Comparison of ENCODE assay signal across 1 cellular context in the genomic region with DNA sequence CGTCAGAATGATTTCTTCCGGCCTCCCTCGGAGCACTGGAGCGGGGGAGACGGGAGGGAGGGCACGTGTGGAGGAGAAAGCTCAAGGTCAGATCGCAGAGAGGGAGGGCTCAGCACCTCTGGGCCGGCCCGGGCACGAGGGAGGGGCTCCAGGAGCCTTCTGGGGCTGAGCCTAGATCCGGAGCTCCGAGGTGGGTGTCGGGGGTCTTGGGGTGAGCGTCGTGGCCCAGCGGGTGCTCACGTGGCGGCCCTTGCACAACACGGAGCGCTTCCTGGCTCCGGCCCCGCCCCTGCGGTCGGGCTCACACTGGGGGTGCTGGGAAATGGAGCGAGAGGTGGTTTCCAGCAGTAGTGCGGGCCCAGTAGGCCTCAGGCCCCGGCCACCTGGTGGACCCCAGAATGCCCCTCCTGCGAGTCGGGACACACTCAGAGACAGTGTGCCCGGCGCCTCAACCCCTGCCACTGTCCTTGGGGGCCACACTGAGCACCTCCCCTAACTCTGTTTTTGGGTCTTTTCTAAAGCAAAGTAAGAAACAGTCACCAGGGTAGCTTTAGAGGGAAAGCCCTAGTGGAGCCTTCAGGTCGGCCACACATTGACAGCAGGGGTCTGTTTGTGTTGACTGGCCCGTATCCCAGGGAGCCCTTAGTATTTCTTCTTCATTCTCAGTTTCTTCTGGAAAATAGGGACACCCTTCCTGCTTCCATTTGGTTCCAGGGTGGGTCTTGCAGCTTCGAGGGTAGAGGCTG.
TF ChIP-seq lines count a peak whose summit lies in the region.

No MANE protein-coding gene starts in this region.

TF ChIP-seq in HepG2, 621 proteins besides CTCF, POLR2A, EP300 and RAD21 (continued from another document and continues in another):
- TF ChIP-seq, protein P1, sequence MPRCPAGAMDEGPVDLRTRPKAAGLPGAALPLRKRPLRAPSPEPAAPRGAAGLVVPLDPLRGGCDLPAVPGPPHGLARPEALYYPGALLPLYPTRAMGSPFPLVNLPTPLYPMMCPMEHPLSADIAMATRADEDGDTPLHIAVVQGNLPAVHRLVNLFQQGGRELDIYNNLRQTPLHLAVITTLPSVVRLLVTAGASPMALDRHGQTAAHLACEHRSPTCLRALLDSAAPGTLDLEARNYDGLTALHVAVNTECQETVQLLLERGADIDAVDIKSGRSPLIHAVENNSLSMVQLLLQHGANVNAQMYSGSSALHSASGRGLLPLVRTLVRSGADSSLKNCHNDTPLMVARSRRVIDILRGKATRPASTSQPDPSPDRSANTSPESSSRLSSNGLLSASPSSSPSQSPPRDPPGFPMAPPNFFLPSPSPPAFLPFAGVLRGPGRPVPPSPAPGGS (CRISPR knock-in tag; IDR thresholded peaks at IDR 0.05), result peak; percentile 81
- no peak for TF ChIP-seq SMAD3 (CRISPR knock-in tag; IDR thresholded peaks at IDR 0.05)
- no peak for TF ChIP-seq ZNF570 (CRISPR knock-in tag; IDR thresholded peaks at IDR 0.05; ENCODE audit: borderline replicate concordance)
- no peak for TF ChIP-seq NCOA5 (CRISPR knock-in tag; IDR thresholded peaks at IDR 0.05)
- no peak for TF ChIP-seq STAT5B (CRISPR knock-in tag; IDR thresholded peaks at IDR 0.05)
- TF ChIP-seq MTF2 (CRISPR knock-in tag; IDR thresholded peaks at IDR 0.05; ENCODE audit: borderline replicate concordance), result 0 out of 2 replicates have a peak, but pooled peaks have one; percentile 63
- TF ChIP-seq ZNF724P (CRISPR knock-in tag; IDR thresholded peaks at IDR 0.05; ENCODE audit: borderline replicate concordance), result peak; percentile 56
- TF ChIP-seq NR2F1 (CRISPR knock-in tag; IDR thresholded peaks at IDR 0.05), result 0 out of 4 replicates have a peak, but pooled peaks of 1 of the 2 experiments have one; percentile 17
- no peak for TF ChIP-seq RFX5 (IDR thresholded peaks at IDR 0.05; ENCODE audit: low read depth, low read length)
- no peak for TF ChIP-seq ZNF644 (CRISPR knock-in tag; IDR thresholded peaks at IDR 0.05; ENCODE audit: low read depth)
- TF ChIP-seq ZNF572 (CRISPR knock-in tag; IDR thresholded peaks at IDR 0.05), result no peak
- TF ChIP-seq ARNT (IDR thresholded peaks at IDR 0.05), result no peak
- TF ChIP-seq, protein P2, sequence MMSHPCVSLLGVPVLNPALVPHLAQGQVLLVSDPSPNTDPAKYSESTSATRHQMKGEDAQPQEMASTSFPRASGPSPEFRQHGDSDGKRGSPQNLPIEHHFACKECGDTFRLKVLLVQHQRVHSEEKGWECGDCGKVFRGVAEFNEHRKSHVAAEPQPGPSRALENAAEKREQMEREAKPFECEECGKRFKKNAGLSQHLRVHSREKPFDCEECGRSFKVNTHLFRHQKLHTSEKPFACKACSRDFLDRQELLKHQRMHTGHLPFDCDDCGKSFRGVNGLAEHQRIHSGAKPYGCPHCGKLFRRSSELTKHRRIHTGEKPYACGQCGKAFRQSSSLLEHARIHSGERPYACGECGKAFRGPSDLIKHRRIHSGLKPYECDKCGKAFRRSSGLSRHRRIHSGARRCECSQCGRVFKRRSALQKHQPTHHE (CRISPR knock-in tag; IDR thresholded peaks at IDR 0.05; ENCODE audit: borderline replicate concordance), result 0 out of 2 replicates have a peak, but pooled peaks have one; percentile 48
- no peak for TF ChIP-seq ZNF24 (IDR thresholded peaks at IDR 0.05)
- no peak for TF ChIP-seq CREB1 (IDR thresholded peaks at IDR 0.05)
- no peak for TF ChIP-seq CREB1 (CRISPR knock-in tag; IDR thresholded peaks at IDR 0.05)
- TF ChIP-seq, protein P3, sequence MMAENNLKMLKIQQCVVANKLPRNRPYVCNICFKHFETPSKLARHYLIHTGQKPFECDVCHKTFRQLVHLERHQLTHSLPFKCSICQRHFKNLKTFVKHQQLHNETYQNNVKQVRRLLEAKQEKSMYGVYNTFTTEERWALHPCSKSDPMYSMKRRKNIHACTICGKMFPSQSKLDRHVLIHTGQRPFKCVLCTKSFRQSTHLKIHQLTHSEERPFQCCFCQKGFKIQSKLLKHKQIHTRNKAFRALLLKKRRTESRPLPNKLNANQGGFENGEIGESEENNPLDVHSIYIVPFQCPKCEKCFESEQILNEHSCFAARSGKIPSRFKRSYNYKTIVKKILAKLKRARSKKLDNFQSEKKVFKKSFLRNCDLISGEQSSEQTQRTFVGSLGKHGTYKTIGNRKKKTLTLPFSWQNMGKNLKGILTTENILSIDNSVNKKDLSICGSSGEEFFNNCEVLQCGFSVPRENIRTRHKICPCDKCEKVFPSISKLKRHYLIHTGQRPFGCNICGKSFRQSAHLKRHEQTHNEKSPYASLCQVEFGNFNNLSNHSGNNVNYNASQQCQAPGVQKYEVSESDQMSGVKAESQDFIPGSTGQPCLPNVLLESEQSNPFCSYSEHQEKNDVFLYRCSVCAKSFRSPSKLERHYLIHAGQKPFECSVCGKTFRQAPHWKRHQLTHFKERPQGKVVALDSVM (CRISPR knock-in tag; IDR thresholded peaks at IDR 0.05), result no peak; the same call in none of the 2 replicates
- no peak for TF ChIP-seq ZNF253 (CRISPR knock-in tag; IDR thresholded peaks at IDR 0.05; ENCODE audit: borderline replicate concordance)
- TF ChIP-seq ZNF260 (CRISPR knock-in tag; IDR thresholded peaks at IDR 0.05; ENCODE audit: borderline replicate concordance, low read depth), result no peak
- TF ChIP-seq, protein P4, sequence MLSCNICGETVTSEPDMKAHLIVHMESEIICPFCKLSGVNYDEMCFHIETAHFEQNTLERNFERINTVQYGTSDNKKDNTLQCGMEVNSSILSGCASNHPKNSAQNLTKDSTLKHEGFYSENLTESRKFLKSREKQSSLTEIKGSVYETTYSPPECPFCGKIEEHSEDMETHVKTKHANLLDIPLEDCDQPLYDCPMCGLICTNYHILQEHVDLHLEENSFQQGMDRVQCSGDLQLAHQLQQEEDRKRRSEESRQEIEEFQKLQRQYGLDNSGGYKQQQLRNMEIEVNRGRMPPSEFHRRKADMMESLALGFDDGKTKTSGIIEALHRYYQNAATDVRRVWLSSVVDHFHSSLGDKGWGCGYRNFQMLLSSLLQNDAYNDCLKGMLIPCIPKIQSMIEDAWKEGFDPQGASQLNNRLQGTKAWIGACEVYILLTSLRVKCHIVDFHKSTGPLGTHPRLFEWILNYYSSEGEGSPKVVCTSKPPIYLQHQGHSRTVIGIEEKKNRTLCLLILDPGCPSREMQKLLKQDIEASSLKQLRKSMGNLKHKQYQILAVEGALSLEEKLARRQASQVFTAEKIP (CRISPR knock-in tag; IDR thresholded peaks at IDR 0.05; ENCODE audit: borderline replicate concordance), result no peak
- TF ChIP-seq, protein P5, sequence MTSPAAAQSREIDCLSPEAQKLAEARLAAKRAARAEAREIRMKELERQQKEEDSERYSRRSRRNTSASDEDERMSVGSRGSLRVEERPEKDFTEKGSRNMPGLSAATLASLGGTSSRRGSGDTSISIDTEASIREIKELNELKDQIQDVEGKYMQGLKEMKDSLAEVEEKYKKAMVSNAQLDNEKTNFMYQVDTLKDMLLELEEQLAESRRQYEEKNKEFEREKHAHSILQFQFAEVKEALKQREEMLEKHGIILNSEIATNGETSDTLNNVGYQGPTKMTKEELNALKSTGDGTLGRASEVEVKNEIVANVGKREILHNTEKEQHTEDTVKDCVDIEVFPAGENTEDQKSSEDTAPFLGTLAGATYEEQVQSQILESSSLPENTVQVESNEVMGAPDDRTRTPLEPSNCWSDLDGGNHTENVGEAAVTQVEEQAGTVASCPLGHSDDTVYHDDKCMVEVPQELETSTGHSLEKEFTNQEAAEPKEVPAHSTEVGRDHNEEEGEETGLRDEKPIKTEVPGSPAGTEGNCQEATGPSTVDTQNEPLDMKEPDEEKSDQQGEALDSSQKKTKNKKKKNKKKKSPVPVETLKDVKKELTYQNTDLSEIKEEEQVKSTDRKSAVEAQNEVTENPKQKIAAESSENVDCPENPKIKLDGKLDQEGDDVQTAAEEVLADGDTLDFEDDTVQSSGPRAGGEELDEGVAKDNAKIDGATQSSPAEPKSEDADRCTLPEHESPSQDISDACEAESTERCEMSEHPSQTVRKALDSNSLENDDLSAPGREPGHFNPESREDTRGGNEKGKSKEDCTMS (CRISPR knock-in tag; conservative IDR thresholded peaks at IDR 0.05), result no peak
- 0 out of 2 replicates have a peak, but pooled peaks have one; percentile 13 for TF ChIP-seq TAF1 (CRISPR knock-in tag; IDR thresholded peaks at IDR 0.05)
- TF ChIP-seq, protein P6, sequence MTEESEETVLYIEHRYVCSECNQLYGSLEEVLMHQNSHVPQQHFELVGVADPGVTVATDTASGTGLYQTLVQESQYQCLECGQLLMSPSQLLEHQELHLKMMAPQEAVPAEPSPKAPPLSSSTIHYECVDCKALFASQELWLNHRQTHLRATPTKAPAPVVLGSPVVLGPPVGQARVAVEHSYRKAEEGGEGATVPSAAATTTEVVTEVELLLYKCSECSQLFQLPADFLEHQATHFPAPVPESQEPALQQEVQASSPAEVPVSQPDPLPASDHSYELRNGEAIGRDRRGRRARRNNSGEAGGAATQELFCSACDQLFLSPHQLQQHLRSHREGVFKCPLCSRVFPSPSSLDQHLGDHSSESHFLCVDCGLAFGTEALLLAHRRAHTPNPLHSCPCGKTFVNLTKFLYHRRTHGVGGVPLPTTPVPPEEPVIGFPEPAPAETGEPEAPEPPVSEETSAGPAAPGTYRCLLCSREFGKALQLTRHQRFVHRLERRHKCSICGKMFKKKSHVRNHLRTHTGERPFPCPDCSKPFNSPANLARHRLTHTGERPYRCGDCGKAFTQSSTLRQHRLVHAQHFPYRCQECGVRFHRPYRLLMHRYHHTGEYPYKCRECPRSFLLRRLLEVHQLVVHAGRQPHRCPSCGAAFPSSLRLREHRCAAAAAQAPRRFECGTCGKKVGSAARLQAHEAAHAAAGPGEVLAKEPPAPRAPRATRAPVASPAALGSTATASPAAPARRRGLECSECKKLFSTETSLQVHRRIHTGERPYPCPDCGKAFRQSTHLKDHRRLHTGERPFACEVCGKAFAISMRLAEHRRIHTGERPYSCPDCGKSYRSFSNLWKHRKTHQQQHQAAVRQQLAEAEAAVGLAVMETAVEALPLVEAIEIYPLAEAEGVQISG (CRISPR knock-in tag; IDR thresholded peaks at IDR 0.05), result 0 out of 2 replicates have a peak, but pooled peaks have one; percentile 11
- no peak; the same call in 1 of the 2 replicates for TF ChIP-seq POLR2G (IDR thresholded peaks at IDR 0.05; ENCODE audit: low read depth, low read length)
- TF ChIP-seq ZNF30 (CRISPR knock-in tag; IDR thresholded peaks at IDR 0.05), result no peak
- TF ChIP-seq RBFOX2 (IDR thresholded peaks at IDR 0.05; ENCODE audit: low read depth, low read length), result peak; percentile 61
- TF ChIP-seq, protein P7, sequence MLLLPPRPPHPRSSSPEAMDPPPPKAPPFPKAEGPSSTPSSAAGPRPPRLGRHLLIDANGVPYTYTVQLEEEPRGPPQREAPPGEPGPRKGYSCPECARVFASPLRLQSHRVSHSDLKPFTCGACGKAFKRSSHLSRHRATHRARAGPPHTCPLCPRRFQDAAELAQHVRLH (CRISPR knock-in tag; IDR thresholded peaks at IDR 0.05; ENCODE audit: borderline replicate concordance, low read depth), result peak; percentile 88; the same call in 1 of the 2 replicates
- TF ChIP-seq U2AF1 (optimal IDR thresholded peaks at IDR 0.05; ENCODE audit: low read depth, low read length), result no peak
- peak; percentile 44; the same call in 1 of the 2 replicates for TF ChIP-seq SRY (CRISPR knock-in tag; IDR thresholded peaks at IDR 0.05)
- TF ChIP-seq, protein P8, sequence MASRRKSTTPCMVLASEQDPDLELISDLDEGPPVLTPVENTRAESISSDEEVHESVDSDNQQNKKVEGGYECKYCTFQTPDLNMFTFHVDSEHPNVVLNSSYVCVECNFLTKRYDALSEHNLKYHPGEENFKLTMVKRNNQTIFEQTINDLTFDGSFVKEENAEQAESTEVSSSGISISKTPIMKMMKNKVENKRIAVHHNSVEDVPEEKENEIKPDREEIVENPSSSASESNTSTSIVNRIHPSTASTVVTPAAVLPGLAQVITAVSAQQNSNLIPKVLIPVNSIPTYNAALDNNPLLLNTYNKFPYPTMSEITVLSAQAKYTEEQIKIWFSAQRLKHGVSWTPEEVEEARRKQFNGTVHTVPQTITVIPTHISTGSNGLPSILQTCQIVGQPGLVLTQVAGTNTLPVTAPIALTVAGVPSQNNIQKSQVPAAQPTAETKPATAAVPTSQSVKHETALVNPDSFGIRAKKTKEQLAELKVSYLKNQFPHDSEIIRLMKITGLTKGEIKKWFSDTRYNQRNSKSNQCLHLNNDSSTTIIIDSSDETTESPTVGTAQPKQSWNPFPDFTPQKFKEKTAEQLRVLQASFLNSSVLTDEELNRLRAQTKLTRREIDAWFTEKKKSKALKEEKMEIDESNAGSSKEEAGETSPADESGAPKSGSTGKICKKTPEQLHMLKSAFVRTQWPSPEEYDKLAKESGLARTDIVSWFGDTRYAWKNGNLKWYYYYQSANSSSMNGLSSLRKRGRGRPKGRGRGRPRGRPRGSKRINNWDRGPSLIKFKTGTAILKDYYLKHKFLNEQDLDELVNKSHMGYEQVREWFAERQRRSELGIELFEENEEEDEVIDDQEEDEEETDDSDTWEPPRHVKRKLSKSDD (CRISPR knock-in tag; IDR thresholded peaks at IDR 0.05; ENCODE audit: low read depth), result no peak
- TF ChIP-seq, protein P9, sequence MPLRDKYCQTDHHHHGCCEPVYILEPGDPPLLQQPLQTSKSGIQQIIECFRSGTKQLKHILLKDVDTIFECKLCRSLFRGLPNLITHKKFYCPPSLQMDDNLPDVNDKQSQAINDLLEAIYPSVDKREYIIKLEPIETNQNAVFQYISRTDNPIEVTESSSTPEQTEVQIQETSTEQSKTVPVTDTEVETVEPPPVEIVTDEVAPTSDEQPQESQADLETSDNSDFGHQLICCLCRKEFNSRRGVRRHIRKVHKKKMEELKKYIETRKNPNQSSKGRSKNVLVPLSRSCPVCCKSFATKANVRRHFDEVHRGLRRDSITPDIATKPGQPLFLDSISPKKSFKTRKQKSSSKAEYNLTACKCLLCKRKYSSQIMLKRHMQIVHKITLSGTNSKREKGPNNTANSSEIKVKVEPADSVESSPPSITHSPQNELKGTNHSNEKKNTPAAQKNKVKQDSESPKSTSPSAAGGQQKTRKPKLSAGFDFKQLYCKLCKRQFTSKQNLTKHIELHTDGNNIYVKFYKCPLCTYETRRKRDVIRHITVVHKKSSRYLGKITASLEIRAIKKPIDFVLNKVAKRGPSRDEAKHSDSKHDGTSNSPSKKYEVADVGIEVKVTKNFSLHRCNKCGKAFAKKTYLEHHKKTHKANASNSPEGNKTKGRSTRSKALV (CRISPR knock-in tag; IDR thresholded peaks at IDR 0.05), result peak; percentile 78; the same call in 1 of the 2 replicates
- TF ChIP-seq ZNF230 (CRISPR knock-in tag; IDR thresholded peaks at IDR 0.05), result no peak
- peak; percentile 57; the same call in 1 of the 2 replicates for TF ChIP-seq SALL2 (CRISPR knock-in tag; IDR thresholded peaks at IDR 0.05)
- TF ChIP-seq ZNF12 (CRISPR knock-in tag; IDR thresholded peaks at IDR 0.05), result no peak
- no peak for TF ChIP-seq ZNF773 (CRISPR knock-in tag; IDR thresholded peaks at IDR 0.05; ENCODE audit: borderline replicate concordance)
- TF ChIP-seq, protein P10, sequence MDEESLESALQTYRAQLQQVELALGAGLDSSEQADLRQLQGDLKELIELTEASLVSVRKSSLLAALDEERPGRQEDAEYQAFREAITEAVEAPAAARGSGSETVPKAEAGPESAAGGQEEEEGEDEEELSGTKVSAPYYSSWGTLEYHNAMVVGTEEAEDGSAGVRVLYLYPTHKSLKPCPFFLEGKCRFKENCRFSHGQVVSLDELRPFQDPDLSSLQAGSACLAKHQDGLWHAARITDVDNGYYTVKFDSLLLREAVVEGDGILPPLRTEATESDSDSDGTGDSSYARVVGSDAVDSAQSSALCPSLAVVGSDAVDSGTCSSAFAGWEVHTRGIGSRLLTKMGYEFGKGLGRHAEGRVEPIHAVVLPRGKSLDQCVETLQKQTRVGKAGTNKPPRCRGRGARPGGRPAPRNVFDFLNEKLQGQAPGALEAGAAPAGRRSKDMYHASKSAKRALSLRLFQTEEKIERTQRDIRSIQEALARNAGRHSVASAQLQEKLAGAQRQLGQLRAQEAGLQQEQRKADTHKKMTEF (CRISPR knock-in tag; IDR thresholded peaks at IDR 0.05), result 0 out of 2 replicates have a peak, but pooled peaks have one; percentile 80
- TF ChIP-seq ZMAT3 (CRISPR knock-in tag; conservative IDR thresholded peaks at IDR 0.05), result peak; percentile 78; the same call in 1 of the 2 replicates
- peak; percentile 54 for TF ChIP-seq WIZ (CRISPR knock-in tag; IDR thresholded peaks at IDR 0.05)
- no peak for TF ChIP-seq ZNF468 (CRISPR knock-in tag; IDR thresholded peaks at IDR 0.05)
